ENCODE assay signal across 8 cellular contexts in the genomic region with DNA sequence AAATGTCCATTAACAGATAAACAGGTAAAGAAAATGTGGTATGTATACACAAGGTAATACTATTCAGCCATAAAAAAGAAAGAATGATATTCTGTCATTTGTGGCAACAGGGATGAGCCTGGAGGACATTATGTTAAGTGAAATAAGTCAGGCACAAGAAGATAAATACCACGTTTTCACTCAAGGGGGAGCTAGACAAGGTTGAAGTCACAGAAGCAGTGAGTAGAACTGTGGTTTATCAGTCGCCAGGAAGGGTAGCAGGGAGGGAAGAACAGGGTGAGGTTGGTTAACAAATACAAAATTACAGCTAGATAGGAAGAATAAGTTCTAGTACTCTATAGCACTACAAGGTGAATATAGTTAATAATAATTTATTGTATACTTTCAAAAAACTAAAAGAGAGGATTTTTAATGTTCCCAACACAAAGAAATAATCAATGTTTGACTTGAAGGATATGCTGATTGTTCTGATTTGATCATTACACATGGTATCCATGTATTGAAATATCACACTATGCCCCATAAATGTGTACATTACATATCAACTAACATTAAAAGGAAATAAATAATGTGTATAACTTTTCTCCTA. TPM values are rescaled to one million over a fixed set of nuclear protein-coding genes. Genes with fewer than 3 reads are reported as not detected.
DNase-seq lines count a peak whose midpoint lies in the region; ATAC-seq and TF ChIP-seq lines count a peak whose summit lies in the region.

No MANE protein-coding gene starts in this region.

- H3K4me1 Mint-ChIP-seq in CD4-positive, alpha-beta memory T cell = peaks cover 0 to 5% (median 1%) of the 10 kb centered on the region in 4 donors

- no peak overlapping the region for H3K4me3 Mint-ChIP-seq in CD4-positive, alpha-beta memory T cell

- CTCF ChIA-PET in CD4-positive, alpha-beta memory T cell (lab: Charles Lee; ENCODE audit: partially characterized antibody) = interaction anchor here (0.8 to 3.0 kb wide), 14 partner anchors 8 to 164 kb away, joined by 3 to 17 read pairs (median 4); no protein-coding TSS in a partner anchor

- no peaks in the 10 kb centered on the region for H3K36me3 ChIP-seq in CD4-positive, alpha-beta memory T cell (ENCODE audit: insufficient read depth, low read length)
- no peaks in the 10 kb centered on the region for H3K36me3 ChIP-seq in liver (ENCODE audit: control insufficient read depth in 4 of 4, insufficient read depth in 3 of 4, low read depth in 1 of 4, low read length in 3 of 4)

- no peaks in the 10 kb centered on the region for H3K9me3 ChIP-seq in CD4-positive, alpha-beta memory T cell (ENCODE audit: control insufficient read depth in 1 of 2, low read length in 2 of 2)
- H3K9me3 ChIP-seq in liver (ENCODE audit: control insufficient read depth in 4 of 4, low read length in 3 of 4) = no peaks in the 10 kb centered on the region

- TF ChIP-seq CTCF in GM12875 (IDR thresholded peaks at IDR 0.05; ENCODE audit: borderline replicate concordance, insufficient read depth, low read depth, low read length) (peak; percentile 52; the same call in 1 of the 2 replicates), liver (IDR thresholded peaks at IDR 0.05; ENCODE audit: low read depth, low read length, missing input control) (peak; percentile 77)

- WGBS in liver = 4% methylated on average over 2 of the region's 2 CpGs

- H3K27me3 ChIP-seq in CD4-positive, alpha-beta memory T cell (ENCODE audit: insufficient read depth, low read length) = no peaks in the 10 kb centered on the region
- H3K27me3 ChIP-seq in liver (ENCODE audit: control insufficient read depth in 4 of 4, insufficient read depth in 4 of 4, low read length in 3 of 4) = no peaks in the 10 kb centered on the region

- peak; percentile 74 for ATAC-seq in HG03064 (IDR thresholded peaks at IDR 0.05; ENCODE audit: low read depth, unreplicated experiment)

- H3K4me1 ChIP-seq in CD4-positive, alpha-beta memory T cell (ENCODE audit: insufficient read depth, low read length) = no peaks in the 10 kb centered on the region
- H3K4me1 ChIP-seq in liver (ENCODE audit: control insufficient read depth in 4 of 4, insufficient read depth in 4 of 4, low read length in 3 of 4) = no peaks in the 10 kb centered on the region

- DNase-seq in CD4-positive, alpha-beta memory T cell = peak in 4 of 5 donors; percentile 31 to 47 (median 37)
- DNase-seq in NCI-H69 (lab: John Stamatoyannopoulos, UW) = peak; percentile 77
- peak; percentile 67 for DNase-seq in astrocyte of the hippocampus (ENCODE audit: low read depth, low spot score)
- DNase-seq in middle frontal gyrus (ENCODE audit: extremely low spot score, low spot score) = no peak
- DNase-seq in NCI-H1930 (lab: John Stamatoyannopoulos, UW) = no peak

- no peak overlapping the region for H3K9ac ChIP-seq in liver (ENCODE audit: low read depth in 1 of 2, low read length in 2 of 2)

- intact Hi-C loops in CD4-positive, alpha-beta memory T cell (cut with micrococcal nuclease) = loop anchor here (1.0 kb wide), 1 partner anchor 371 kb away; no protein-coding TSS in a partner anchor

- no peak overlapping the region for H3K27ac ChIP-seq in CD4-positive, alpha-beta memory T cell (ENCODE audit: low read depth, low read length)
- H3K27ac ChIP-seq in liver (ENCODE audit: low read depth in 1 of 2, low read length in 2 of 2) = no peak overlapping the region

- no peaks in the 10 kb centered on the region for H3K9me3 Mint-ChIP-seq in CD4-positive, alpha-beta memory T cell

- TF ChIP-seq RAD21 in liver (IDR thresholded peaks at IDR 0.05) = peak; percentile 89 to 91

- H3K27me3 Mint-ChIP-seq in CD4-positive, alpha-beta memory T cell = no peaks in the 10 kb centered on the region

- POLR2A ChIA-PET in CD4-positive, alpha-beta memory T cell (lab: Charles Lee; ENCODE audit: partially characterized antibody) = no interaction called here

- peak overlapping the region in 1 of 7 donors; percentile 0 for H3K27ac Mint-ChIP-seq in CD4-positive, alpha-beta memory T cell

- H3K36me3 Mint-ChIP-seq in CD4-positive, alpha-beta memory T cell = peaks cover 5 to 10% of the 10 kb centered on the region in 2 donors

- H3K4me3 ChIP-seq in CD4-positive, alpha-beta memory T cell (ENCODE audit: low read length in 2 of 2) = no peak overlapping the region
- no peak overlapping the region for H3K4me3 ChIP-seq in GM12875 (ENCODE audit: low read depth, low read length)
- no peak overlapping the region for H3K4me3 ChIP-seq in liver (ENCODE audit: low read depth in 1 of 3, low read length in 3 of 3)

TF ChIP-seq in liver, 16 proteins besides CTCF, POLR2A, EP300 and RAD21:
- peak in 1 of 2 donors; percentile 7 for TF ChIP-seq RXRA (IDR thresholded peaks at IDR 0.05)
- no peak for TF ChIP-seq ZBTB33 (IDR thresholded peaks at IDR 0.05)

RNA-seq across cellular contexts. Expression of gene RTN4IP1, which starts 21.1 kb away (rescaled TPM):
- total RNA-seq in CD4-positive, alpha-beta memory T cell = 1 to 10 TPM; 5.8 to 8.3 TPM
- polyA plus RNA-seq in CD4-positive, alpha-beta memory T cell = 1 to 10 TPM; 6.9 to 7.9 TPM
- 1 to 10 TPM; 3.7 to 6.9 TPM for total RNA-seq in liver
- 1 to 10 TPM; 4.3 to 4.9 TPM for polyA plus RNA-seq in liver

RNA-seq across cellular contexts. Expression of gene QRSL1, which starts 21.2 kb away (rescaled TPM):
- total RNA-seq in CD4-positive, alpha-beta memory T cell = 10 to 100 TPM; 12.3 to 13.4 TPM
- polyA plus RNA-seq in CD4-positive, alpha-beta memory T cell = 10 to 100 TPM; 10.6 to 14.0 TPM
- 1 to 10 TPM; 7.4 to 9.6 TPM for total RNA-seq in liver
- polyA plus RNA-seq in liver = 1 to 10 TPM; 5.9 to 6.5 TPM

Comparison
In these comparisons a context has a peak if more than half of its experiments do, and no peak if none do; other contexts are left out.
1. DNase-seq: peak in CD4-positive, alpha-beta memory T cell (4 of 5), NCI-H69 (single experiment) and astrocyte of the hippocampus (single experiment); none in middle frontal gyrus (single experiment) and NCI-H1930 (0 of 2).